In genomic region chr12:56333679-56334489, GRCh38 we compare ENCODE assay signal across 1 cellular context.
TF ChIP-seq lines count a peak whose summit lies in the region.

TSS of gene PAN2 (minus strand) at chr12:56334000. CDS start at chr12:56333094, 906 bp downstream.

TF ChIP-seq in SK-N-SH, 30 proteins besides CTCF, POLR2A, EP300 and RAD21 (continued from another document):
- peak; percentile 1; the same call in 1 of the 2 replicates for TF ChIP-seq FOSL2 (IDR thresholded peaks at IDR 0.05; ENCODE audit: borderline replicate concordance, low read depth)
- peak; percentile 73; the same call in 1 of the 2 replicates for TF ChIP-seq MXI1 (IDR thresholded peaks at IDR 0.05; ENCODE audit: low read depth, low read length)
- no peak; the same call in 1 of the 2 replicates for TF ChIP-seq SIN3A (IDR thresholded peaks at IDR 0.05; ENCODE audit: borderline replicate concordance, low read depth, low read length)
- peak; percentile 55 for TF ChIP-seq NRF1 (IDR thresholded peaks at IDR 0.05; ENCODE audit: low read depth, low read length)
- TF ChIP-seq RCOR1 (IDR thresholded peaks at IDR 0.05; ENCODE audit: low read length), result no peak
- TF ChIP-seq FOXM1 (IDR thresholded peaks at IDR 0.05; ENCODE audit: low read depth), result no peak
- no peak for TF ChIP-seq TCF12 (IDR thresholded peaks at IDR 0.05)
